Comparison of ENCODE assay signal across 8 cellular contexts in the genomic region with DNA sequence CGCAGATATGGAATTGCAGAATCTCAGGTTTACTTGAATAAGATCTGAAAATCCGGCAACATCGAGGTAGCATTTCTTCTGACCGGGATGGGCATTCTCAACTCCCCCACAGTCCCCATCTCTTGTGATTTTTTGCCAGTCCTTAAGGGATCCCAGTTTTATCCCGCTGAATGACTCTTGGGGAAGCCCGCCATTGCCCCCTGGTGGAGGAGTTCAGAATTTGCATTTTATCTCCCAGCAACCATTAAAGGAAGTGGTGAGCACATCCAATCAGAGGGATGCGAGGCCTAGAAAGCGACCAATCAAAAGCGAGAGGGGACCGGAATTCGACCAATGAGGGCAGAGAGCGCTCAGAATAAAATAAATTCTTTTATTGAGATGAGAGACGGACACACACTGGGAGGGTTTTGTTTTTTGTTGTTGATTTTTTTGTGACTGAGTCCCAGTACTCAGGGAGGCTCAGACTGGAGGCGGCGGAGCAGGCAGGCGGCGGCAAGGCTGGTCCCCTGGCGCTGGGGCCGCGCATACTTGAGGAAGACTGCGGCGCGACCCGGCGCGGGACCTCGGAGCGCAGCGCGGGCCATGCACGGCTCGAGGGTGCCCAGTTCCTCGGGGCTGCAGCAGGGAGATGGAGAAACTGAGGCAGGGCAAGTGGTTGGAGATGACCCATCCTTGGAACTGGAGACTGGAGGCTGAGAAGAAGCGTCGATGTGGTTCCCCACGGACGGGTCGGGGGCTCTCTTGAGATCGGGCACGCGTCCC. TPM values are rescaled to one million over a fixed set of nuclear protein-coding genes. Genes with fewer than 3 reads are reported as not detected.
DNase-seq lines count a peak whose midpoint lies in the region; ATAC-seq lines count a peak whose summit lies in the region.

No MANE protein-coding gene starts in this region.

- peaks cover 2% of the 10 kb centered on the region for H3K9me3 Mint-ChIP-seq in memory B cell

- no peaks in the 10 kb centered on the region for H3K36me3 ChIP-seq in effector memory CD4-positive, alpha-beta T cell (ENCODE audit: control insufficient read depth, insufficient read depth, low read length)

- H3K27me3 Mint-ChIP-seq in memory B cell = peaks cover 27% of the 10 kb centered on the region

- peak; percentile 92 for ATAC-seq in memory B cell (ENCODE audit: low read depth)
- no peak for ATAC-seq in GM21447 (IDR thresholded peaks at IDR 0.05; ENCODE audit: unreplicated experiment)

- no peak overlapping the region for H3K4me3 ChIP-seq in effector memory CD4-positive, alpha-beta T cell (ENCODE audit: insufficient read depth, low read depth, low read length, poor library complexity, severe bottlenecking)

- peaks cover 19% of the 10 kb centered on the region for H3K4me1 ChIP-seq in effector memory CD4-positive, alpha-beta T cell (ENCODE audit: control insufficient read depth, insufficient read depth, low read length, poor library complexity, severe bottlenecking)

- H3K27ac ChIP-seq in effector memory CD4-positive, alpha-beta T cell (ENCODE audit: insufficient read depth, low read length, poor library complexity, severe bottlenecking) = no peak overlapping the region

- H3K9me3 ChIP-seq in effector memory CD4-positive, alpha-beta T cell (ENCODE audit: control insufficient read depth, low read length) = no peaks in the 10 kb centered on the region

- DNase-seq in Caki2 (ENCODE audit: low read depth) (peak; percentile 88), HuH-7.5 (ENCODE audit: low spot score) (peak; percentile 99), NOMO-1 treated with dmso at 0.1 percent for 144 hours (lab: John Stamatoyannopoulos, UW; ENCODE audit: unreplicated experiment) (peak; percentile 75), memory B cell (ENCODE audit: low spot score in 2 of 2) (peak; percentile 65 to 74)
- peak; percentile 36 to 38 for DNase-seq in activated CD8-positive, alpha-beta memory T cell treated with anti-CD3 and anti-CD28 coated beads for 1 hour (ENCODE audit: extremely low read depth in 1 of 2, low read depth in 1 of 2)
- DNase-seq in effector memory CD4-positive, alpha-beta T cell = peak; percentile 59 to 70 (median 61)
- DNase-seq in stimulated activated CD8-positive, alpha-beta memory T cell treated with anti-CD3 and anti-CD28 coated beads, Interleukin-15, amount 100 ng/mL, for 48 hours (ENCODE audit: low read depth in 2 of 2) = peak; percentile 49

- H3K27ac Mint-ChIP-seq in memory B cell = peak overlapping the region; percentile 3

- peaks cover 4% of the 10 kb centered on the region for H3K36me3 Mint-ChIP-seq in memory B cell

- peaks cover 13% of the 10 kb centered on the region for H3K4me1 Mint-ChIP-seq in memory B cell

- in situ Hi-C loops in Caki2 (cut with HindIII; ENCODE audit: low pct_unique_long_range_greater_than_20kb, low sequenced_read_pairs) = no loop called here

- no peak overlapping the region for H3K4me3 Mint-ChIP-seq in memory B cell

- H3K27me3 ChIP-seq in effector memory CD4-positive, alpha-beta T cell (replicated peaks; ENCODE audit: control insufficient read depth, insufficient read depth, low read length, poor library complexity, severe bottlenecking) = peaks cover 32% of the 10 kb centered on the region

RNA-seq across cellular contexts. Expression of a gene that starts 3.9 kb away (rescaled TPM):
- not detected in 2 replicates for total RNA-seq in Caki2 (2014; rRNA removed; shearing (Covaris generic); ENCODE audit: low replicate concordance)

RNA-seq across cellular contexts. Expression of a gene that starts 4.5 kb away (rescaled TPM):
- total RNA-seq in Caki2 (2014; rRNA removed; shearing (Covaris generic); ENCODE audit: low replicate concordance) = not detected in 2 replicates

RNA-seq across cellular contexts. Expression of a gene that starts 30.8 kb away (rescaled TPM):
- 9.4 and 20.0 TPM in 2 replicates for total RNA-seq in Caki2 (2014; rRNA removed; shearing (Covaris generic); ENCODE audit: low replicate concordance)

Comparison
In these comparisons a context has a peak if more than half of its experiments do, and no peak if none do; other contexts are left out.
1. DNase-seq: peak in every context shown above with its lines; median percentile 99 in HuH-7.5; 88 in Caki2; 75 in NOMO-1 treated with dmso at 0.1 percent for 144 hours; 70 in memory B cell; 61 in effector memory CD4-positive, alpha-beta T cell; 49 in stimulated activated CD8-positive, alpha-beta memory T cell treated with anti-CD3 and anti-CD28 coated beads, Interleukin-15, amount 100 ng/mL, for 48 hours; 37 in activated CD8-positive, alpha-beta memory T cell treated with anti-CD3 and anti-CD28 coated beads for 1 hour.